In genomic region chr5:72767289-72768010, GRCh38 we compare ENCODE assay signal across 17 cellular contexts. TPM values are rescaled to one million over a fixed set of nuclear protein-coding genes. Genes with fewer than 3 reads are reported as not detected.
DNase-seq lines count a peak whose midpoint lies in the region; ATAC-seq and TF ChIP-seq lines count a peak whose summit lies in the region.
"Had no signal": no experiment of that assay in that cellular context is flagged by ENCODE, and none has a peak within 500 bp of the region (broad histone marks: within the 10 kb centered on the region; RNA-seq: fewer than 3 reads in every experiment).

No MANE protein-coding gene starts in this region.

- no peaks in the 10 kb centered on the region for H3K27me3 ChIP-seq in vagina
- H3K27me3 ChIP-seq: esophagus muscularis mucosa, suprapubic skin had no signal

- DNase-seq in Caki2 (ENCODE audit: low read depth) (peak; percentile 60), HuH-7.5 (ENCODE audit: low spot score) (peak; percentile 6), RPMI7951 (ENCODE audit: low read depth) (peak; percentile 5), iPS-NIHi7 (ENCODE audit: extremely low spot score) (peak; percentile 29), vagina (ENCODE audit: extremely low spot score in 2 of 2) (no peak), SW 1271 (lab: John Stamatoyannopoulos, UW) (no peak)
- DNase-seq: activated CD8-positive, alpha-beta memory T cell treated with anti-CD3 and anti-CD28 coated beads, Interleukin-2, amount 50 U/mL, for 48 hours; anterior cingulate cortex; CD4-positive, alpha-beta T cell; NCI-H187; occipital lobe; stimulated activated CD4-positive, alpha-beta T cell treated with anti-CD3 and anti-CD28 coated beads, Interleukin-4, amount 100 ng/mL, for 1 hour; T-helper 2 cell had no signal

- TF ChIP-seq POLR2A in vagina (IDR thresholded peaks at IDR 0.05) = no peak

- H3K9me3 ChIP-seq in vagina = no peaks in the 10 kb centered on the region
- H3K9me3 ChIP-seq: suprapubic skin had no signal

- in situ Hi-C loops in Caki2 (cut with HindIII; ENCODE audit: low pct_unique_long_range_greater_than_20kb, low sequenced_read_pairs) = no loop called here

- no peaks in the 10 kb centered on the region for H3K4me1 ChIP-seq in vagina
- H3K4me1 ChIP-seq: esophagus muscularis mucosa, suprapubic skin had no signal

- no peak overlapping the region for H3K4me3 ChIP-seq in vagina
- H3K4me3 ChIP-seq: esophagus muscularis mucosa, suprapubic skin had no signal

- no peak overlapping the region for H3K27ac ChIP-seq in vagina
- H3K27ac ChIP-seq: esophagus muscularis mucosa, suprapubic skin had no signal

- no peak for TF ChIP-seq CTCF in vagina (IDR thresholded peaks at IDR 0.05)

- ATAC-seq in GM18858 (IDR thresholded peaks at IDR 0.05; ENCODE audit: unreplicated experiment) = no peak
- no peak for ATAC-seq in HG02970 (IDR thresholded peaks at IDR 0.05; ENCODE audit: low FRiP score, unreplicated experiment)

- no peaks in the 10 kb centered on the region for H3K36me3 ChIP-seq in vagina
- H3K36me3 ChIP-seq: esophagus muscularis mucosa, suprapubic skin had no signal

- intact Hi-C loops in vagina (cut with DNase I) = no loop called here

RNA-seq across cellular contexts. Expression of gene TNPO1, which starts 49.0 kb away (rescaled TPM):
- total RNA-seq in Caki2 (2014; rRNA removed; shearing (Covaris generic); ENCODE audit: low replicate concordance) = 99.7 and 122 TPM in 2 replicates
- 112 and 127 TPM in 2 replicates for total RNA-seq in RPMI7951 (2014; rRNA removed; shearing (Covaris generic))
- total RNA-seq in vagina = 72.7 TPM

Comparison
In these comparisons a context has a peak if more than half of its experiments do, and no peak if none do; other contexts are left out.
1. DNase-seq: peak in Caki2 (single experiment), HuH-7.5 (single experiment), RPMI7951 (single experiment) and iPS-NIHi7 (single experiment); none in vagina (0 of 2) and SW 1271 (0 of 2).